In the genomic region with DNA sequence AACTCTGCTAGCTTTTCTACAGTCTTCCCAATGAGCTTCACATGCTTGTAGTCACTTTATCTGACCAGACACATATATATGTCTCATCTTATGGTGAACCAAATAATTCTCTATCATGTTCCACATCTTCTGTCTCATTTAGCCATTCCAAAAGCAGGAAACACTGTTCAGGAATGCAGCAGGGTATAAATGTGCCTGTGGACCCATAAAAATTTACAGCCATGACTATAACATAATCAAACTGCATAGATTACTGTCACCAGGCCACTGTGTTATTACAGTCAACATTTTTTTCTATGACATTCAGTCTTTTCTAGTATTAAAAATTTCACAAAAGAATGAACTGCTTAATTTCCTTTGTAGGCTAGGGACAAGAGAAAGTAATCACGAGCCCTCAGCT, we compare ENCODE assay signal across 27 cellular contexts.
"Had no signal": no experiment of that assay in that cellular context is flagged by ENCODE, and none has a peak within 500 bp of the region (broad histone marks: within the 10 kb centered on the region; RNA-seq: fewer than 3 reads in every experiment).

No MANE protein-coding gene starts in this region.

- H3K36me3 ChIP-seq: neutrophil, pancreas, right lobe of liver, sigmoid colon, stomach, thoracic aorta, thyroid gland, tibial nerve, upper lobe of left lung, vagina had no signal

- ATAC-seq: natural killer cell; pancreas; psoas muscle; right cardiac atrium; right lobe of liver; stimulated activated effector memory CD8-positive, alpha-beta T cell treated with anti-CD3 and anti-CD28 coated beads, Interleukin-12 subunit alpha, Interleukin-12 subunit beta, amount 100 ng/mL, for 72 hours; stimulated activated naive B cell treated with anti-CD40 and anti-IgM and Interleukin-4, amounts not matched to agents 10 μg/mL and 1 μg/mL and 100 μg/mL, for 72 hours had no signal

- H3K4me3 Mint-ChIP-seq: natural killer cell; nephron; neural crest cell; stimulated activated effector memory CD8-positive, alpha-beta T cell treated with anti-CD3 and anti-CD28 coated beads, Interleukin-12 subunit alpha, Interleukin-12 subunit beta, amount 100 ng/mL, for 72 hours; stimulated activated naive B cell treated with anti-CD40 and anti-IgM and Interleukin-4, amounts not matched to agents 10 μg/mL and 1 μg/mL and 100 μg/mL, for 72 hours; stimulated activated naive CD8-positive, alpha-beta T cell treated with anti-CD3 and anti-CD28 coated beads, Interleukin-15, Interleukin-2, amounts not matched to agents 100 ng/mL and 50 ng/mL, for 24 hours had no signal

- H3K27me3 Mint-ChIP-seq: stimulated activated naive CD8-positive, alpha-beta T cell treated with anti-CD3 and anti-CD28 coated beads, Interleukin-15, Interleukin-2, amounts not matched to agents 100 ng/mL and 50 ng/mL, for 24 hours had no signal

- H3K9me3 Mint-ChIP-seq: nephron; neural crest cell; stimulated activated naive B cell treated with anti-CD40 and anti-IgM and Interleukin-4, amounts not matched to agents 10 μg/mL and 1 μg/mL and 100 μg/mL, for 72 hours; stimulated activated naive CD8-positive, alpha-beta T cell treated with anti-CD3 and anti-CD28 coated beads, Interleukin-15, Interleukin-2, amounts not matched to agents 100 ng/mL and 50 ng/mL, for 24 hours had no signal

- H3K4me1 Mint-ChIP-seq: natural killer cell; nephron; neural crest cell; stimulated activated effector memory CD8-positive, alpha-beta T cell treated with anti-CD3 and anti-CD28 coated beads, Interleukin-12 subunit alpha, Interleukin-12 subunit beta, amount 100 ng/mL, for 72 hours; stimulated activated naive B cell treated with anti-CD40 and anti-IgM and Interleukin-4, amounts not matched to agents 10 μg/mL and 1 μg/mL and 100 μg/mL, for 72 hours had no signal

- H3K9me3 ChIP-seq: neutrophil, pancreas, right lobe of liver, sigmoid colon, stomach, thoracic aorta, thyroid gland, upper lobe of left lung, vagina had no signal

- H3K27ac Mint-ChIP-seq: natural killer cell; nephron; stimulated activated effector memory CD8-positive, alpha-beta T cell treated with anti-CD3 and anti-CD28 coated beads, Interleukin-12 subunit alpha, Interleukin-12 subunit beta, amount 100 ng/mL, for 72 hours; stimulated activated naive B cell treated with anti-CD40 and anti-IgM and Interleukin-4, amounts not matched to agents 10 μg/mL and 1 μg/mL and 100 μg/mL, for 72 hours; stimulated activated naive CD8-positive, alpha-beta T cell treated with anti-CD3 and anti-CD28 coated beads, Interleukin-15, Interleukin-2, amounts not matched to agents 100 ng/mL and 50 ng/mL, for 24 hours had no signal

- H3K36me3 Mint-ChIP-seq: natural killer cell; stimulated activated effector memory CD8-positive, alpha-beta T cell treated with anti-CD3 and anti-CD28 coated beads, Interleukin-12 subunit alpha, Interleukin-12 subunit beta, amount 100 ng/mL, for 72 hours; stimulated activated naive B cell treated with anti-CD40 and anti-IgM and Interleukin-4, amounts not matched to agents 10 μg/mL and 1 μg/mL and 100 μg/mL, for 72 hours had no signal

- FAIRE-seq: pancreas, small intestine, urothelium cell line had no signal

- H3K4me3 ChIP-seq: pancreas, psoas muscle, right lobe of liver, sigmoid colon, stomach, thoracic aorta, thyroid gland, tibial nerve, upper lobe of left lung, vagina had no signal

- DNase-seq: natural killer cell; nucleus accumbens; pancreas; psoas muscle; right cardiac atrium; right lobe of liver; sigmoid colon; small intestine; stimulated activated CD4-positive, alpha-beta T cell treated with anti-CD3 and anti-CD28 coated beads, Interleukin-15, amount 100 ng/mL, for 24 hours; stimulated activated CD4-positive, alpha-beta T cell treated with anti-CD3 and anti-CD28 coated beads, Interleukin-2, amount 100 ng/mL, for 24 hours; stimulated activated CD4-positive, alpha-beta T cell treated with anti-CD3 and anti-CD28 coated beads, Interleukin-2, amount 100 ng/mL, for 48 hours; stimulated activated CD4-positive, alpha-beta T cell treated with anti-CD3 and anti-CD28 coated beads, Interleukin-4, amount 100 ng/mL, for 24 hours; stimulated activated naive B cell treated with anti-CD40 and anti-IgM and Interleukin-4, amounts not matched to agents 10 μg/mL and 1 μg/mL and 100 μg/mL, for 72 hours; stimulated activated naive CD4-positive, alpha-beta T cell treated with Interleukin-2 at 50 U/mL for 16 hours; stomach; thyroid gland; trophoblast cell; upper lobe of left lung had no signal

- H3K4me1 ChIP-seq: psoas muscle, right lobe of liver, sigmoid colon, thyroid gland, tibial nerve, upper lobe of left lung, vagina had no signal

- H3K27me3 ChIP-seq: neutrophil, pancreas, right lobe of liver, sigmoid colon, stomach, thyroid gland, tibial nerve, upper lobe of left lung, vagina had no signal

- H3K27ac ChIP-seq: neutrophil, pancreas, psoas muscle, right lobe of liver, sigmoid colon, stomach, thoracic aorta, thyroid gland, tibial nerve, upper lobe of left lung, vagina had no signal
